In genomic region chr2:37375721-37376399, GRCh38 we compare ENCODE assay signal across 9 cellular contexts. TPM values are rescaled to one million over a fixed set of nuclear protein-coding genes. Genes with fewer than 3 reads are reported as not detected.
DNase-seq lines count a peak whose midpoint lies in the region; ATAC-seq and TF ChIP-seq lines count a peak whose summit lies in the region.
"Had no signal": no experiment of that assay in that cellular context is flagged by ENCODE, and none has a peak within 500 bp of the region (broad histone marks: within the 10 kb centered on the region; RNA-seq: fewer than 3 reads in every experiment).

No MANE protein-coding gene starts in this region.

- H3K36me3 Mint-ChIP-seq in IgD-negative memory B cell = peaks cover 1% of the 10 kb centered on the region
- no peaks in the 10 kb centered on the region for H3K36me3 Mint-ChIP-seq in mesothelial cell of epicardium

- no peak for TF ChIP-seq CTCF in mesothelial cell of epicardium (IDR thresholded peaks at IDR 0.05; ENCODE audit: unreplicated experiment)

- H3K4me3 Mint-ChIP-seq in IgD-negative memory B cell = peak overlapping the region; percentile 72 to 92 (median 82)
- H3K4me3 Mint-ChIP-seq in mesothelial cell of epicardium = no peak overlapping the region

- DNase-seq in mesothelial cell of epicardium (ENCODE audit: low spot score in 2 of 2, unreplicated experiment in 2 of 2) (no peak), NCI-H187 (lab: John Stamatoyannopoulos, UW) (no peak), mucosa of gallbladder (ENCODE audit: low spot score) (no peak), DMS 273 (lab: John Stamatoyannopoulos, UW; ENCODE audit: unreplicated experiment) (no peak), SIG-M5 treated with dmso at 0.1 percent for 504 hours (lab: John Stamatoyannopoulos, UW; ENCODE audit: unreplicated experiment) (no peak)
- DNase-seq: OCI-M1 had no signal

- ATAC-seq in GM18517 (IDR thresholded peaks at IDR 0.05; ENCODE audit: unreplicated experiment) (peak; percentile 24), GM21737 (IDR thresholded peaks at IDR 0.05; ENCODE audit: unreplicated experiment) (peak; percentile 12)

- H3K4me1 Mint-ChIP-seq in IgD-negative memory B cell (peaks cover 30 to 35% (median 32%) of the 10 kb centered on the region in 3 donors), mesothelial cell of epicardium (peaks cover 38% of the 10 kb centered on the region)

- H3K9me3 Mint-ChIP-seq in IgD-negative memory B cell (no peaks in the 10 kb centered on the region), mesothelial cell of epicardium (no peaks in the 10 kb centered on the region)

- H3K27me3 Mint-ChIP-seq in IgD-negative memory B cell = peaks cover 3% of the 10 kb centered on the region
- H3K27me3 Mint-ChIP-seq in mesothelial cell of epicardium (ENCODE audit: low read depth) = no peaks in the 10 kb centered on the region

- peak overlapping the region; percentile 73 to 84 (median 82) for H3K27ac Mint-ChIP-seq in IgD-negative memory B cell
- peak overlapping the region; percentile 92 for H3K27ac Mint-ChIP-seq in mesothelial cell of epicardium

RNA-seq across cellular contexts. Expression of gene QPCT, which starts 31.4 kb away (rescaled TPM):
- polyA plus RNA-seq in IgD-negative memory B cell = 1.8 TPM
- total RNA-seq in mesothelial cell of epicardium = 0.16 to 0.45 TPM (median 0.36 TPM) in 3 replicates
- 7.9 TPM for total RNA-seq in mucosa of gallbladder

RNA-seq across cellular contexts. Expression of gene PRKD3, which starts 51.2 kb away (rescaled TPM):
- polyA plus RNA-seq in IgD-negative memory B cell = 51.2 TPM
- total RNA-seq in mesothelial cell of epicardium = 65.5 to 67.3 TPM (median 66.9 TPM) in 3 replicates
- total RNA-seq in mucosa of gallbladder = 23.9 TPM
